In genomic region chr7:21777916-21778315, GRCh38 we compare ENCODE assay signal across 18 cellular contexts.
"Had no signal": no experiment of that assay in that cellular context is flagged by ENCODE, and none has a peak within 500 bp of the region (broad histone marks: within the 10 kb centered on the region; RNA-seq: fewer than 3 reads in every experiment).

No MANE protein-coding gene starts in this region.

- DNase-seq: activated CD4-positive, alpha-beta T cell treated with anti-CD3 and anti-CD28 coated beads for 4 hours; activated CD4-positive, alpha-beta T cell treated with anti-CD3 and anti-CD28 coated beads, Interleukin-2, amount 50 U/mL, for 4 hours; activated effector memory CD4-positive, alpha-beta T cell treated with anti-CD3 and anti-CD28 coated beads, Interleukin-2, amount 50 U/mL, for 16 hours; activated naive CD4-positive, alpha-beta T cell treated with anti-CD3 and anti-CD28 coated beads, Interleukin-2, amount 10 ng/mL, durations not matched to agents 7 days and 5 days; activated naive CD8-positive, alpha-beta T cell treated with anti-CD3 and anti-CD28 coated beads, Interleukin-2, amount 10 ng/mL, durations not matched to agents 7 days and 5 days; cerebellar nuclear complex; colonic mucosa; effector CD8-positive, alpha-beta T cell; gastrocnemius medialis; glutamatergic neuron; left lung; posterior cingulate gyrus; right cardiac atrium; spleen; stimulated activated naive CD4-positive, alpha-beta T cell treated with Interleukin-2 at 50 U/mL for 16 hours; T-helper 17 cell; testis; upper lobe of left lung had no signal

- ATAC-seq: gastrocnemius medialis, left lung, right cardiac atrium, T-helper 17 cell had no signal
